ENCODE assay signal across 8 cellular contexts in genomic region chr14:105411017-105411941, GRCh38. TPM values are rescaled to one million over a fixed set of nuclear protein-coding genes. Genes with fewer than 3 reads are reported as not detected.
DNase-seq lines count a peak whose midpoint lies in the region; ATAC-seq and TF ChIP-seq lines count a peak whose summit lies in the region.

No MANE protein-coding gene starts in this region.

- TF ChIP-seq CTCF in heart right ventricle (IDR thresholded peaks at IDR 0.05) (no peak), sigmoid colon (IDR thresholded peaks at IDR 0.05) (no peak)

- no peaks in the 10 kb centered on the region for H3K9me3 Mint-ChIP-seq in activated T-helper 2 cell treated with anti-CD3 and anti-CD28 coated beads, Interferon-gamma antibody, Interleukin-2, Interleukin-4, amounts not matched to agents 10 μg/mL and 5 μg/mL and 100 μg/mL, durations not matched to agents 14 hours and 24 hours and 36 hours

- ATAC-seq in heart right ventricle (peak; percentile 12 to 54 (median 44)), HG03108 (IDR thresholded peaks at IDR 0.05; ENCODE audit: unreplicated experiment) (no peak), HG02870 (IDR thresholded peaks at IDR 0.05; ENCODE audit: unreplicated experiment) (no peak)

- no peak for TF ChIP-seq POLR2A in sigmoid colon (IDR thresholded peaks at IDR 0.05)

- H3K4me3 Mint-ChIP-seq in activated T-helper 2 cell treated with anti-CD3 and anti-CD28 coated beads, Interferon-gamma antibody, Interleukin-2, Interleukin-4, amounts not matched to agents 10 μg/mL and 5 μg/mL and 100 μg/mL, durations not matched to agents 14 hours and 24 hours and 36 hours (ENCODE audit: low read depth), result peak overlapping the region; percentile 8

- H3K27ac Mint-ChIP-seq in activated T-helper 2 cell treated with anti-CD3 and anti-CD28 coated beads, Interferon-gamma antibody, Interleukin-2, Interleukin-4, amounts not matched to agents 10 μg/mL and 5 μg/mL and 100 μg/mL, durations not matched to agents 14 hours and 24 hours and 36 hours, result no peak overlapping the region

- 7 to 9% methylated on average over 81 to 84 of the region's 86 CpGs for WGBS in heart right ventricle, 2 donors
- 5 to 10% methylated on average over 86 of the region's 86 CpGs for WGBS in sigmoid colon, 2 donors

- H3K27ac ChIP-seq in heart right ventricle, result no peak overlapping the region
- H3K27ac ChIP-seq in sigmoid colon, result no peak overlapping the region

- intact Hi-C loops in activated T-helper 2 cell treated with anti-CD3 and anti-CD28 coated beads, Interferon-gamma antibody, Interleukin-2, Interleukin-4, amounts not matched to agents 10 μg/mL and 5 μg/mL and 100 μg/mL, durations not matched to agents 14 hours and 24 hours and 36 hours (cut with micrococcal nuclease), result no loop called here
- intact Hi-C loops in heart right ventricle (cut with DNase I) (loop anchor here in 2 of 10 donors (5.0 to 10.0 kb wide), 2 partner anchors 39 to 74 kb away; partner anchors contain the start of gene CRIP1 (in 1 of the 2)), sigmoid colon (cut with DNase I) (loop anchor here (5.0 kb wide), 1 partner anchor 39 kb away; no protein-coding TSS in a partner anchor)

- no peaks in the 10 kb centered on the region for H3K9me3 ChIP-seq in heart right ventricle
- H3K9me3 ChIP-seq in sigmoid colon, result no peaks in the 10 kb centered on the region

- peaks cover 7% of the 10 kb centered on the region for H3K36me3 Mint-ChIP-seq in activated T-helper 2 cell treated with anti-CD3 and anti-CD28 coated beads, Interferon-gamma antibody, Interleukin-2, Interleukin-4, amounts not matched to agents 10 μg/mL and 5 μg/mL and 100 μg/mL, durations not matched to agents 14 hours and 24 hours and 36 hours (ENCODE audit: low read depth)

- peaks cover 7% of the 10 kb centered on the region for H3K4me1 Mint-ChIP-seq in activated T-helper 2 cell treated with anti-CD3 and anti-CD28 coated beads, Interferon-gamma antibody, Interleukin-2, Interleukin-4, amounts not matched to agents 10 μg/mL and 5 μg/mL and 100 μg/mL, durations not matched to agents 14 hours and 24 hours and 36 hours (ENCODE audit: low read depth)

- H3K27me3 Mint-ChIP-seq in activated T-helper 2 cell treated with anti-CD3 and anti-CD28 coated beads, Interferon-gamma antibody, Interleukin-2, Interleukin-4, amounts not matched to agents 10 μg/mL and 5 μg/mL and 100 μg/mL, durations not matched to agents 14 hours and 24 hours and 36 hours (ENCODE audit: low read depth), result peaks cover 25% of the 10 kb centered on the region

- DNase-seq in COLO829 (ENCODE audit: low spot score) (peak; percentile 52), HuH-7.5 (ENCODE audit: low spot score) (peak; percentile 93), heart right ventricle (no peak), sigmoid colon (peak; percentile 71), NCI-H510A treated with DMSO at 0.1 percent for 48 hours (lab: John Stamatoyannopoulos, UW) (no peak)
- no peak for DNase-seq in activated T-helper 2 cell treated with anti-CD3 and anti-CD28 coated beads, Interferon-gamma antibody, Interleukin-2, Interleukin-4, amounts not matched to agents 10 μg/mL and 5 μg/mL and 100 μg/mL, durations not matched to agents 14 hours and 24 hours and 36 hours (ENCODE audit: low spot score)

- H3K4me1 ChIP-seq in heart right ventricle, result peaks cover 3 to 35% (median 28%) of the 10 kb centered on the region in 9 donors
- H3K4me1 ChIP-seq in sigmoid colon, result peaks cover 0 to 33% (median 27%) of the 10 kb centered on the region in 4 donors

- H3K27me3 ChIP-seq in heart right ventricle (peaks cover 0 to 53% (median 3%) of the 10 kb centered on the region in 7 donors), sigmoid colon (peaks cover 10 to 34% (median 24%) of the 10 kb centered on the region in 3 donors)

- no peak for TF ChIP-seq EP300 in sigmoid colon (IDR thresholded peaks at IDR 0.05)

- H3K4me3 ChIP-seq in heart right ventricle (peak overlapping the region in 9 of 10 donors; percentile 26 to 45 (median 40)), sigmoid colon (peak overlapping the region in 3 of 4 donors; percentile 8 to 43 (median 38))

- H3K36me3 ChIP-seq in heart right ventricle (no peaks in the 10 kb centered on the region), sigmoid colon (no peaks in the 10 kb centered on the region)

RNA-seq across cellular contexts. Expression of gene MTA1, which starts 8.3 kb away (rescaled TPM):
- 170 and 172 TPM in 2 replicates for total RNA-seq in activated T-helper 2 cell treated with anti-CD3 and anti-CD28 coated beads, Interferon-gamma antibody, Interleukin-2, Interleukin-4, amounts not matched to agents 10 μg/mL and 5 μg/mL and 100 μg/mL, durations not matched to agents 14 hours and 24 hours and 36 hours
- 100 to 1,000 TPM; 104 to 209 (median 133) TPM for total RNA-seq in heart right ventricle
- polyA plus RNA-seq in heart right ventricle, result 100 to 1,000 TPM in 1 of 2 donors, 10 to 100 TPM in 1; 94.4 to 250 TPM
- total RNA-seq in sigmoid colon, result 10 to 100 TPM; 25.7 to 92.8 (median 46.1) TPM
- 10 to 100 TPM; 14.3 to 70.7 (median 18.6) TPM for polyA plus RNA-seq in sigmoid colon

RNA-seq across cellular contexts. Expression of gene TEX22, which starts 12.9 kb away (rescaled TPM):
- total RNA-seq in activated T-helper 2 cell treated with anti-CD3 and anti-CD28 coated beads, Interferon-gamma antibody, Interleukin-2, Interleukin-4, amounts not matched to agents 10 μg/mL and 5 μg/mL and 100 μg/mL, durations not matched to agents 14 hours and 24 hours and 36 hours, result 4.7 and 5.0 TPM in 2 replicates
- total RNA-seq in heart right ventricle, result 1 to 10 TPM in 4 of 10 donors, under 1 TPM in 4, not detected in 2; 0.42 to 2.0 (median 1.00) TPM
- under 1 TPM; 0.07 to 0.22 TPM for polyA plus RNA-seq in heart right ventricle
- not detected for total RNA-seq in sigmoid colon
- polyA plus RNA-seq in sigmoid colon, result under 1 TPM in 1 of 3 donors, not detected in 2; 0.50 TPM

Comparison
In these comparisons a context has a peak if more than half of its experiments do, and no peak if none do; other contexts are left out.
1. DNase-seq: peak in COLO829 (single experiment), HuH-7.5 (single experiment) and sigmoid colon (single experiment); none in activated T-helper 2 cell treated with anti-CD3 and anti-CD28 coated beads, Interferon-gamma antibody, Interleukin-2, Interleukin-4, amounts not matched to agents 10 μg/mL and 5 μg/mL and 100 μg/mL, durations not matched to agents 14 hours and 24 hours and 36 hours (single experiment), heart right ventricle (0 of 2) and NCI-H510A treated with DMSO at 0.1 percent for 48 hours (single experiment).
2. ATAC-seq: peak in heart right ventricle (8 of 8); none in HG03108 (single experiment) and HG02870 (single experiment).